ENCODE assay signal across 8 cellular contexts in the genomic region with DNA sequence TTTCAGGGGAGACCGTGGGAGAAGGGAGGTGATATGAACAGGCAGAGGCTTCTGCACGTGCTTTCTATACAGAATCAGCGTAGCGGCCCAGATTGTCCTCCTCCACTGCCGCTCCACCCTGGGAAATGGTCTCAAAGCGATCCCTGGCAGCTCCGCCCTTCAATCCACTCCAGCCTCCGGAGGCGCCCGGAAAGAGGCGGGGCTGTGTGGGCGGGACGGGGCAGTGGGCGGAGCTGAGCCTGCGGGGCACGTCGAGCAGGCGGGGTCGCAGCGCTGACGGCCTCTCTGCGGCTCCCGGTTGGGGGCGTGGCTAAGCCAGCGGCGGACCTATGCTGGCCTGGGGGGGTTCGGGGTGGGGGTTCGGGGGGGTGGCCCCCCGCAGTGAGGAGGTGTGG. TPM values are rescaled to one million over a fixed set of nuclear protein-coding genes. Genes with fewer than 3 reads are reported as not detected.
A peak's percentile ranks its signal among the peaks of the same experiment; 100 is the strongest.
DNase-seq lines count a peak whose midpoint lies in the region; ATAC-seq and TF ChIP-seq lines count a peak whose summit lies in the region.

No MANE protein-coding gene starts in this region.

- no peaks in the 10 kb centered on the region for H3K36me3 Mint-ChIP-seq in CD4-positive, CD25-positive, alpha-beta regulatory T cell

- H3K27me3 Mint-ChIP-seq in CD4-positive, CD25-positive, alpha-beta regulatory T cell: peaks cover 9% of the 10 kb centered on the region

- peaks cover 0 to 1% (median 0%) of the 10 kb centered on the region in 7 donors for H3K9me3 Mint-ChIP-seq in CD4-positive, CD25-positive, alpha-beta regulatory T cell

- H3K27ac Mint-ChIP-seq in CD4-positive, CD25-positive, alpha-beta regulatory T cell: peak overlapping the region; percentile 20 to 67 (median 66)

- no peak for TF ChIP-seq CTCF in HL-60 (IDR thresholded peaks at IDR 0.05; ENCODE audit: insufficient read depth, low read length)

- no peak for TF ChIP-seq POLR2A in erythroblast (IDR thresholded peaks at IDR 0.05; ENCODE audit: low read length)

- peak overlapping the region; percentile 38 to 84 (median 74) for H3K4me3 Mint-ChIP-seq in CD4-positive, CD25-positive, alpha-beta regulatory T cell

- peak; percentile 87 to 88 for ATAC-seq in CD4-positive, CD25-positive, alpha-beta regulatory T cell (ENCODE audit: low read depth in 2 of 2)
- ATAC-seq in GM19468 (IDR thresholded peaks at IDR 0.05; ENCODE audit: extremely low read depth, unreplicated experiment): peak; percentile 88

- no peaks in the 10 kb centered on the region for H3K36me3 ChIP-seq in CD4-positive, CD25-positive, alpha-beta regulatory T cell (ENCODE audit: control insufficient read depth, insufficient read depth, low read length)

- peaks cover 8% of the 10 kb centered on the region for H3K4me1 ChIP-seq in CD4-positive, CD25-positive, alpha-beta regulatory T cell (ENCODE audit: control insufficient read depth, insufficient read depth, low read length, poor library complexity, severe bottlenecking)

- peaks cover 0 to 13% (median 4%) of the 10 kb centered on the region in 4 donors for H3K4me1 Mint-ChIP-seq in CD4-positive, CD25-positive, alpha-beta regulatory T cell

- H3K27me3 ChIP-seq in CD4-positive, CD25-positive, alpha-beta regulatory T cell (ENCODE audit: control insufficient read depth, insufficient read depth, low read length): no peaks in the 10 kb centered on the region
- H3K27me3 ChIP-seq in HL-60 (ENCODE audit: insufficient read depth, poor library complexity, severe bottlenecking): no peaks in the 10 kb centered on the region

- H3K9me3 ChIP-seq in CD4-positive, CD25-positive, alpha-beta regulatory T cell (ENCODE audit: control insufficient read depth in 2 of 2, low read length in 2 of 2): no peaks in the 10 kb centered on the region

- H3K4me3 ChIP-seq in CD4-positive, CD25-positive, alpha-beta regulatory T cell (ENCODE audit: low read depth, low read length): peak overlapping the region; percentile 44
- H3K4me3 ChIP-seq in HL-60 (replicated peaks; ENCODE audit: insufficient read depth, low read length): peak overlapping the region; percentile 38

- DNase-seq in CD4-positive, CD25-positive, alpha-beta regulatory T cell: peak; percentile 82 to 83 (median 82)
- DNase-seq in HL-60 (ENCODE audit: low read depth in 1 of 2, low spot score in 1 of 2) (peak; percentile 43 to 68), NOMO-1 treated with DMSO at 0.1 percent for 48 hours (lab: John Stamatoyannopoulos, UW; ENCODE audit: unreplicated experiment) (peak; percentile 36), activated T-cell treated with anti-CD3 and anti-CD28 coated beads for 24 hours (ENCODE audit: low read depth) (peak; percentile 79), erythroblast (lab: John Stamatoyannopoulos, UW) (peak; percentile 82 to 87), myocyte (ENCODE audit: low read depth) (peak; percentile 58)
- DNase-seq in stimulated activated CD8-positive, alpha-beta memory T cell treated with anti-CD3 and anti-CD28 coated beads, Interleukin-4, amount 100 ng/mL, for 48 hours: peak; percentile 91

- H3K27ac ChIP-seq in CD4-positive, CD25-positive, alpha-beta regulatory T cell (ENCODE audit: insufficient read depth, low read length, poor library complexity, severe bottlenecking): no peak overlapping the region
- H3K27ac ChIP-seq in HL-60 (replicated peaks): no peak overlapping the region

RNA-seq across cellular contexts. Expression of a gene that starts 0.2 kb away (rescaled TPM):
- total RNA-seq in CD4-positive, CD25-positive, alpha-beta regulatory T cell: 0.42 TPM
- under 1 TPM; 0.05 to 0.39 (median 0.33) TPM for polyA plus RNA-seq in CD4-positive, CD25-positive, alpha-beta regulatory T cell
- 0.08 and 0.26 TPM in 2 replicates for total RNA-seq in myocyte
- 0.03 TPM for polyA plus RNA-seq in myocyte (2012)

Comparison
In these comparisons a context has a peak if more than half of its experiments do, and no peak if none do; other contexts are left out.
1. DNase-seq: peak in every context shown above with its lines; median percentile 91 in stimulated activated CD8-positive, alpha-beta memory T cell treated with anti-CD3 and anti-CD28 coated beads, Interleukin-4, amount 100 ng/mL, for 48 hours; 84 in erythroblast; 82 in CD4-positive, CD25-positive, alpha-beta regulatory T cell; 79 in activated T-cell treated with anti-CD3 and anti-CD28 coated beads for 24 hours; 58 in myocyte; 56 in HL-60; 36 in NOMO-1 treated with DMSO at 0.1 percent for 48 hours.